19 cellular contexts compared by ENCODE assay signal in genomic region chr17:31480904-31481782, GRCh38.
DNase-seq lines count a peak whose midpoint lies in the region; ATAC-seq, FAIRE-seq and TF ChIP-seq lines count a peak whose summit lies in the region.
"Had no signal": no experiment of that assay in that cellular context is flagged by ENCODE, and none has a peak within 500 bp of the region (broad histone marks: within the 10 kb centered on the region; RNA-seq: fewer than 3 reads in every experiment).

No MANE protein-coding gene starts in this region.

- no TSS peak for BruUV-seq in HepG2 (replicated peaks; lab: Mats Ljungman, UMichigan)

- peaks cover 4% of the 10 kb centered on the region for H3K27me3 Mint-ChIP-seq in activated T-helper 17 cell treated with anti-CD3 and anti-CD28 coated beads, Interleukin-2, amount 50 U/mL, for 72 hours

- TF ChIP-seq CTCF in HepG2 (CRISPR knock-in tag; IDR thresholded peaks at IDR 0.05) (no peak), right lobe of liver (IDR thresholded peaks at IDR 0.05) (no peak), left lung (IDR thresholded peaks at IDR 0.05) (no peak), spleen (IDR thresholded peaks at IDR 0.05 in 8 of 11, conservative IDR thresholded peaks at IDR 0.05 in 3 of 11) (no peak)

- H3K14ac ChIP-seq in mesenchymal stem cell (ENCODE audit: low read length in 2 of 2): no peak overlapping the region

- TF ChIP-seq RAD21 in HepG2 (CRISPR knock-in tag; IDR thresholded peaks at IDR 0.05): no peak

- H3K9ac ChIP-seq in HepG2 (ENCODE audit: insufficient read depth, low read depth, low read length) (no peak overlapping the region), mesenchymal stem cell (ENCODE audit: low read length) (no peak overlapping the region)
- H3K9ac ChIP-seq: BLaER1 had no signal

- no peak for FAIRE-seq in HepG2 (lab: Jason Lieb, UNC)

- H3K36me3 ChIP-seq in HepG2 (replicated peaks in 1 of 2; ENCODE audit: control insufficient read depth in 1 of 2, insufficient read depth in 2 of 2, low read length in 2 of 2) (no peaks in the 10 kb centered on the region), right lobe of liver (no peaks in the 10 kb centered on the region), left lung (no peaks in the 10 kb centered on the region), mesenchymal stem cell (ENCODE audit: control insufficient read depth in 1 of 2, insufficient read depth in 2 of 2, low read depth in 1 of 2, low read length in 2 of 2) (no peaks in the 10 kb centered on the region), spleen (no peaks in the 10 kb centered on the region)
- H3K36me3 ChIP-seq: BLaER1 had no signal

- POLR2A ChIA-PET in HepG2 (lab: Yijun Ruan, JAX): interaction anchor here (0.7 to 1.7 kb wide), 2 partner anchors 13 to 14 kb away, joined by 3 to 9 read pairs; no protein-coding TSS in a partner anchor

- H3K18ac ChIP-seq in mesenchymal stem cell (ENCODE audit: low read depth in 1 of 2, low read length in 2 of 2): no peak overlapping the region

- peaks cover 72% of the 10 kb centered on the region for H3K4me1 ChIP-seq in HepG2 (ENCODE audit: insufficient read depth, low read length)
- peaks cover 0 to 6% (median under 1%) of the 10 kb centered on the region in 4 donors for H3K4me1 ChIP-seq in right lobe of liver
- H3K4me1 ChIP-seq in left lung: no peaks in the 10 kb centered on the region
- peaks cover 1% of the 10 kb centered on the region for H3K4me1 ChIP-seq in mesenchymal stem cell (ENCODE audit: control insufficient read depth, insufficient read depth, low read depth, low read length)
- no peaks in the 10 kb centered on the region for H3K4me1 ChIP-seq in spleen

- no peak overlapping the region for H2BK15ac ChIP-seq in mesenchymal stem cell (ENCODE audit: low read depth, poor library complexity, severe bottlenecking)

- H3K27me3 ChIP-seq in HepG2 (ENCODE audit: control insufficient read depth in 1 of 2, insufficient read depth in 2 of 2, low read length in 2 of 2) (no peaks in the 10 kb centered on the region), right lobe of liver (no peaks in the 10 kb centered on the region), left lung (peaks cover 0 to 6% of the 10 kb centered on the region in 2 donors), mesenchymal stem cell (ENCODE audit: control insufficient read depth in 1 of 2, insufficient read depth in 1 of 2, low read length in 2 of 2) (peaks cover 62 to 85% of the 10 kb centered on the region in 2 experiments), spleen (replicated peaks in 1 of 7) (peaks cover 0 to 16% (median 0%) of the 10 kb centered on the region in 7 donors)
- H3K27me3 ChIP-seq: BLaER1 had no signal

- H3K4me3 ChIP-seq in HepG2 (replicated peaks in 1 of 3; ENCODE audit: insufficient read depth in 1 of 3, low read depth in 2 of 3, low read length in 3 of 3) (no peak overlapping the region), right lobe of liver (no peak overlapping the region), left lung (no peak overlapping the region), mesenchymal stem cell (ENCODE audit: insufficient read depth in 1 of 2, low read depth in 1 of 2, low read length in 2 of 2) (no peak overlapping the region), spleen (no peak overlapping the region)
- H3K4me3 ChIP-seq: BLaER1 had no signal

- H3K36me3 Mint-ChIP-seq in activated T-helper 17 cell treated with anti-CD3 and anti-CD28 coated beads, Interleukin-2, amount 50 U/mL, for 72 hours (ENCODE audit: low read depth): no peaks in the 10 kb centered on the region
- H3K36me3 Mint-ChIP-seq in stimulated activated effector memory CD8-positive, alpha-beta T cell treated with anti-CD3 and anti-CD28 coated beads, Interleukin-12 subunit alpha, Interleukin-12 subunit beta, amount 100 ng/mL, for 72 hours: no peaks in the 10 kb centered on the region
- H3K36me3 Mint-ChIP-seq: CD14-positive monocyte; CD4-positive, alpha-beta memory T cell had no signal

- no peak overlapping the region for H2BK12ac ChIP-seq in mesenchymal stem cell (ENCODE audit: low read length in 2 of 2)

- H3K4me3 Mint-ChIP-seq in activated T-helper 17 cell treated with anti-CD3 and anti-CD28 coated beads, Interleukin-2, amount 50 U/mL, for 72 hours: peak overlapping the region; percentile 22
- H3K4me3 Mint-ChIP-seq in stimulated activated effector memory CD8-positive, alpha-beta T cell treated with anti-CD3 and anti-CD28 coated beads, Interleukin-12 subunit alpha, Interleukin-12 subunit beta, amount 100 ng/mL, for 72 hours: no peak overlapping the region
- H3K4me3 Mint-ChIP-seq: CD14-positive monocyte; CD4-positive, alpha-beta memory T cell had no signal

- TF ChIP-seq POLR2A in HepG2 (IDR thresholded peaks at IDR 0.05; ENCODE audit: insufficient read depth in 1 of 2, low read depth in 2 of 2, low read length in 2 of 2) (no peak), right lobe of liver (IDR thresholded peaks at IDR 0.05) (no peak), spleen (IDR thresholded peaks at IDR 0.05) (no peak)

- H2BK5ac ChIP-seq in mesenchymal stem cell (ENCODE audit: low read depth, low read length, poor library complexity, severe bottlenecking): no peak overlapping the region

- no peak overlapping the region for H3K4ac ChIP-seq in mesenchymal stem cell (ENCODE audit: low read depth in 1 of 2, low read length in 2 of 2)

- H3K27ac ChIP-seq in HepG2 (ENCODE audit: extremely low read length, insufficient read depth, low read length): no peak overlapping the region
- no peak overlapping the region for H3K27ac ChIP-seq in right lobe of liver
- H3K27ac ChIP-seq in left lung: no peak overlapping the region
- no peak overlapping the region for H3K27ac ChIP-seq in mesenchymal stem cell (ENCODE audit: low read length, poor library complexity, severe bottlenecking)
- no peak overlapping the region for H3K27ac ChIP-seq in spleen
- H3K27ac ChIP-seq: BLaER1, HL-60 had no signal

- no peaks in the 10 kb centered on the region for H3K79me1 ChIP-seq in mesenchymal stem cell (replicated peaks; ENCODE audit: low read length, poor library complexity, severe bottlenecking)

- H3K23ac ChIP-seq in mesenchymal stem cell (ENCODE audit: low read length in 2 of 2): no peak overlapping the region

- H2AFZ ChIP-seq in HepG2 (ENCODE audit: low read length) (no peak overlapping the region), mesenchymal stem cell (ENCODE audit: low read depth, low read length) (no peak overlapping the region)

- no peak for DNase-seq in HepG2 (ENCODE audit: low spot score)
- DNase-seq in right lobe of liver: no peak
- no peak for DNase-seq in left lung
- no peak for DNase-seq in stimulated activated effector memory CD8-positive, alpha-beta T cell treated with anti-CD3 and anti-CD28 coated beads, Interleukin-12 subunit alpha, Interleukin-12 subunit beta, amount 100 ng/mL, for 72 hours (ENCODE audit: low spot score in 2 of 2)
- DNase-seq in mesenchymal stem cell: no peak
- no peak for DNase-seq in spleen
- DNase-seq: CD4-positive, alpha-beta memory T cell; DMS153; DMS79; GDM1; GOT3; H7; IMR-90; KBM-7 had no signal

- H4K91ac ChIP-seq in mesenchymal stem cell (ENCODE audit: low read length): no peak overlapping the region

- H3K79me2 ChIP-seq in HepG2 (ENCODE audit: insufficient read depth, low read length): no peaks in the 10 kb centered on the region

- no peak for ATAC-seq in HepG2
- no peak for ATAC-seq in right lobe of liver
- ATAC-seq in activated T-helper 17 cell treated with anti-CD3 and anti-CD28 coated beads, Interleukin-2, amount 50 U/mL, for 72 hours (replicated peaks): no peak
- peak; percentile 68 for ATAC-seq in left lung
- peak; percentile 4 for ATAC-seq in stimulated activated effector memory CD8-positive, alpha-beta T cell treated with anti-CD3 and anti-CD28 coated beads, Interleukin-12 subunit alpha, Interleukin-12 subunit beta, amount 100 ng/mL, for 72 hours
- ATAC-seq in HG03378 (IDR thresholded peaks at IDR 0.05; ENCODE audit: unreplicated experiment): no peak

- no peaks in the 10 kb centered on the region for H3K4me1 Mint-ChIP-seq in activated T-helper 17 cell treated with anti-CD3 and anti-CD28 coated beads, Interleukin-2, amount 50 U/mL, for 72 hours
- peaks cover 11% of the 10 kb centered on the region for H3K4me1 Mint-ChIP-seq in stimulated activated effector memory CD8-positive, alpha-beta T cell treated with anti-CD3 and anti-CD28 coated beads, Interleukin-12 subunit alpha, Interleukin-12 subunit beta, amount 100 ng/mL, for 72 hours
- H3K4me1 Mint-ChIP-seq: CD14-positive monocyte; CD4-positive, alpha-beta memory T cell had no signal

- CTCF ChIA-PET in HepG2 (lab: Yijun Ruan, JAX; ENCODE audit: low intra/inter-chr PET ratio, low total read pairs): no interaction called here

- no peaks in the 10 kb centered on the region for H4K20me1 ChIP-seq in HepG2 (ENCODE audit: insufficient read depth, low read length)
- H4K20me1 ChIP-seq: BLaER1 had no signal

- peak overlapping the region; percentile 78 for H3K27ac Mint-ChIP-seq in activated T-helper 17 cell treated with anti-CD3 and anti-CD28 coated beads, Interleukin-2, amount 50 U/mL, for 72 hours
- H3K27ac Mint-ChIP-seq in stimulated activated effector memory CD8-positive, alpha-beta T cell treated with anti-CD3 and anti-CD28 coated beads, Interleukin-12 subunit alpha, Interleukin-12 subunit beta, amount 100 ng/mL, for 72 hours: peak overlapping the region; percentile 61
- H3K27ac Mint-ChIP-seq: CD4-positive, alpha-beta memory T cell had no signal

- H4K8ac ChIP-seq in mesenchymal stem cell (ENCODE audit: low read length): no peak overlapping the region

- no peak for TF ChIP-seq EP300 in HepG2 (IDR thresholded peaks at IDR 0.05; ENCODE audit: low read depth in 2 of 2, low read length in 2 of 2)
- no peak for TF ChIP-seq EP300 in HepG2 (CRISPR knock-in tag; IDR thresholded peaks at IDR 0.05; ENCODE audit: borderline replicate concordance)

- in situ Hi-C loops in HepG2 (cut with HindIII; ENCODE audit: extremely low pct_ligation_motif_present, low pct_unique_long_range_greater_than_20kb): no loop called here

- intact Hi-C loops in HepG2 (cut with micrococcal nuclease; ENCODE audit: unreplicated experiment) (no loop called here), right lobe of liver (cut with DNase I) (no loop called here), left lung (cut with DNase I) (no loop called here), spleen (cut with DNase I; ENCODE audit: low total_unique reads) (no loop called here)

- no peak overlapping the region for H2BK120ac ChIP-seq in mesenchymal stem cell (ENCODE audit: low read depth, low read length)

- peak overlapping the region; percentile 43; the same call in 1 of the 2 replicates for H3K4me2 ChIP-seq in HepG2 (ENCODE audit: low read depth, low read length)
- no peak overlapping the region for H3K4me2 ChIP-seq in mesenchymal stem cell (ENCODE audit: low read length, poor library complexity, severe bottlenecking)
- H3K4me2 ChIP-seq: BLaER1 had no signal

- WGBS in HepG2 (ENCODE audit: low lambda C conversion rate): 47% methylated on average over 8 of the region's 8 CpGs
- 67% methylated on average over 7 of the region's 8 CpGs for WGBS in right lobe of liver (ENCODE audit: insufficient coverage, low coverage, low lambda C conversion rate, missing lambda C conversion rate)
- whole genome bisulfite sequencing in mesenchymal stem cell: 72% methylated on average over 6 of the region's 8 CpGs
- WGBS in spleen, 5 donors: 63 to 82% (median 77%) methylated on average over 8 of the region's 8 CpGs

- H3K9me3 Mint-ChIP-seq in activated T-helper 17 cell treated with anti-CD3 and anti-CD28 coated beads, Interleukin-2, amount 50 U/mL, for 72 hours: no peaks in the 10 kb centered on the region
- no peaks in the 10 kb centered on the region for H3K9me3 Mint-ChIP-seq in stimulated activated effector memory CD8-positive, alpha-beta T cell treated with anti-CD3 and anti-CD28 coated beads, Interleukin-12 subunit alpha, Interleukin-12 subunit beta, amount 100 ng/mL, for 72 hours
- H3K9me3 Mint-ChIP-seq: CD14-positive monocyte; CD4-positive, alpha-beta memory T cell had no signal

- H3K9me3 ChIP-seq in HepG2 (ENCODE audit: low read length) (no peaks in the 10 kb centered on the region), right lobe of liver (no peaks in the 10 kb centered on the region), left lung (no peaks in the 10 kb centered on the region), mesenchymal stem cell (ENCODE audit: control insufficient read depth, low read length) (no peaks in the 10 kb centered on the region), spleen (no peaks in the 10 kb centered on the region)
- H3K9me3 ChIP-seq: BLaER1 had no signal

- H2AK5ac ChIP-seq in mesenchymal stem cell (ENCODE audit: low read length, severe bottlenecking): no peak overlapping the region

Comparison
In these comparisons a context has a peak if more than half of its experiments do, and no peak if none do; other contexts are left out.
1. ATAC-seq: peak in left lung (single experiment) and stimulated activated effector memory CD8-positive, alpha-beta T cell treated with anti-CD3 and anti-CD28 coated beads, Interleukin-12 subunit alpha, Interleukin-12 subunit beta, amount 100 ng/mL, for 72 hours (single experiment); none in HepG2 (single experiment), right lobe of liver (0 of 4), activated T-helper 17 cell treated with anti-CD3 and anti-CD28 coated beads, Interleukin-2, amount 50 U/mL, for 72 hours (single experiment) and HG03378 (single experiment).